In the genomic region with DNA sequence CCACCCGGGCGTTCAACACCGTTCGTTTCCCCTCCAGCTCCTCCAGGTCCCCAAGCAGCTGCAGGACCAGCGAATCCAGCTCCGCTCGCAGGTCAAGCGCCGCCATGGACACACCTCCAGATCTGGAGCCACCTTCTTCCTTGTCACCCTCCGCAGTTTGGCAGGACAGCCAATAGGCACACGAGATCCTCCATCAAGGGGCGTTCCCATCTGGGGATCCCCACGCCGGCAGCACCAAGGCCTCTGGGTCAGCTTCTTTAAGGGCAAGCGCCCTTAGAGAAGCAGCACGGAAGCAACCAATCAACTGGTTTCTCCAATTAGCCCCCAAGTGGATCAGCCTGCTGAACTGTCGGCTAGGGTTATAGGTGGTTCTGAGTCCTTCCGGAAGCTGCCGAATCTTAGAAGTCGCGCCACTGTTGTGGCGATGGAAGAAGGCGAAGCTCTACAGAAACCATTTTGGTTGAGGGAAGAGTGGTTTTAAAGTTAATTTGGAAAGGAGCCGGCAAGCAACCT, we compare ENCODE assay signal across 8 cellular contexts. TPM values are rescaled to one million over a fixed set of nuclear protein-coding genes. Genes with fewer than 3 reads are reported as not detected.
DNase-seq lines count a peak whose midpoint lies in the region; ATAC-seq and TF ChIP-seq lines count a peak whose summit lies in the region.

No MANE protein-coding gene starts in this region.

- H3K4me1 ChIP-seq in CD4-positive, CD25-positive, alpha-beta regulatory T cell (ENCODE audit: control insufficient read depth, insufficient read depth, low read length, poor library complexity, severe bottlenecking): peaks cover 24% of the 10 kb centered on the region
- peaks cover 0 to 13% (median 5%) of the 10 kb centered on the region in 4 donors for H3K4me1 ChIP-seq in right lobe of liver

- H3K9me3 ChIP-seq in CD4-positive, CD25-positive, alpha-beta regulatory T cell (ENCODE audit: control insufficient read depth in 2 of 2, low read length in 2 of 2): no peaks in the 10 kb centered on the region
- no peaks in the 10 kb centered on the region for H3K9me3 ChIP-seq in right lobe of liver

- peaks cover 43% of the 10 kb centered on the region for H3K36me3 Mint-ChIP-seq in CD4-positive, CD25-positive, alpha-beta regulatory T cell

- H3K4me3 ChIP-seq in CD4-positive, CD25-positive, alpha-beta regulatory T cell (ENCODE audit: low read depth, low read length): peak overlapping the region; percentile 98
- H3K4me3 ChIP-seq in dorsolateral prefrontal cortex (peak overlapping the region; percentile 69 to 100 (median 94)), right lobe of liver (peak overlapping the region; percentile 73 to 88 (median 87))

- H3K36me3 ChIP-seq in CD4-positive, CD25-positive, alpha-beta regulatory T cell (ENCODE audit: control insufficient read depth, insufficient read depth, low read length): peaks cover 50% of the 10 kb centered on the region
- H3K36me3 ChIP-seq in right lobe of liver: peaks cover under 1 to 37% (median 18%) of the 10 kb centered on the region in 4 donors

- H3K9me3 Mint-ChIP-seq in CD4-positive, CD25-positive, alpha-beta regulatory T cell: no peaks in the 10 kb centered on the region

- ATAC-seq in CD4-positive, CD25-positive, alpha-beta regulatory T cell (ENCODE audit: low read depth in 2 of 2): peak; percentile 65 to 68
- peak; percentile 74 for ATAC-seq in GM19438 (IDR thresholded peaks at IDR 0.05; ENCODE audit: low read depth, unreplicated experiment)
- ATAC-seq in HG03571 (IDR thresholded peaks at IDR 0.05; ENCODE audit: unreplicated experiment): peak; percentile 76
- peak; percentile 85 to 88 (median 86) for ATAC-seq in right lobe of liver

- peak overlapping the region; percentile 97 for H3K27ac ChIP-seq in CD4-positive, CD25-positive, alpha-beta regulatory T cell (ENCODE audit: insufficient read depth, low read length, poor library complexity, severe bottlenecking)
- peak overlapping the region; percentile 72 to 99 (median 96) for H3K27ac ChIP-seq in dorsolateral prefrontal cortex
- H3K27ac ChIP-seq in right lobe of liver: peak overlapping the region; percentile 39 to 73 (median 39)

- peak overlapping the region; percentile 95 to 100 (median 100) for H3K4me3 Mint-ChIP-seq in CD4-positive, CD25-positive, alpha-beta regulatory T cell

- no peaks in the 10 kb centered on the region for H3K27me3 Mint-ChIP-seq in CD4-positive, CD25-positive, alpha-beta regulatory T cell

- DNase-seq in CD4-positive, CD25-positive, alpha-beta regulatory T cell: peak; percentile 84 to 94 (median 90)
- peak; percentile 89 for DNase-seq in NCI-H774 (lab: John Stamatoyannopoulos, UW)
- DNase-seq in activated CD4-positive, alpha-beta T cell treated with anti-CD3 and anti-CD28 coated beads, Interleukin-2, amount 50 U/mL, for 48 hours: peak; percentile 82 to 86
- peak; percentile 67 to 94 (median 92) for DNase-seq in dorsolateral prefrontal cortex
- DNase-seq in right lobe of liver: peak; percentile 90 to 93 (median 93)
- DNase-seq in stimulated activated CD4-positive, alpha-beta T cell treated with anti-CD3 and anti-CD28 coated beads, Interleukin-4, amount 100 ng/mL, for 4 hours: peak; percentile 73 to 82

- H3K27ac Mint-ChIP-seq in CD4-positive, CD25-positive, alpha-beta regulatory T cell: peak overlapping the region; percentile 100

- TF ChIP-seq POLR2A in right lobe of liver (IDR thresholded peaks at IDR 0.05): peak; percentile 34

- WGBS in right lobe of liver (ENCODE audit: insufficient coverage, low coverage, low lambda C conversion rate, missing lambda C conversion rate): 0% methylated on average over 13 of the region's 24 CpGs

- no peaks in the 10 kb centered on the region for H3K27me3 ChIP-seq in CD4-positive, CD25-positive, alpha-beta regulatory T cell (ENCODE audit: control insufficient read depth, insufficient read depth, low read length)
- H3K27me3 ChIP-seq in dorsolateral prefrontal cortex: no peaks in the 10 kb centered on the region
- H3K27me3 ChIP-seq in right lobe of liver: no peaks in the 10 kb centered on the region

- peaks cover 5 to 51% (median 20%) of the 10 kb centered on the region in 4 donors for H3K4me1 Mint-ChIP-seq in CD4-positive, CD25-positive, alpha-beta regulatory T cell

- peak in 13 of 56 donors; percentile 4 to 28 (median 7) for TF ChIP-seq CTCF in dorsolateral prefrontal cortex (IDR thresholded peaks at IDR 0.05 in 54 of 56, conservative IDR thresholded peaks at IDR 0.05 in 2 of 56; ENCODE audit: low read depth in 1 of 56, partially characterized antibody in 56 of 56)
- TF ChIP-seq CTCF in right lobe of liver (IDR thresholded peaks at IDR 0.05): no peak

- intact Hi-C loops in dorsolateral prefrontal cortex (cut with DNase I) (loop anchor here (1.0 to 5.0 kb wide), 3 partner anchors 30 to 161 kb away; a partner anchor contains a TSS), right lobe of liver (cut with DNase I) (no loop called here)

RNA-seq across cellular contexts. Expression of a gene that starts 0.6 kb away (rescaled TPM):
- 72.4 TPM for total RNA-seq in CD4-positive, CD25-positive, alpha-beta regulatory T cell
- polyA plus RNA-seq in CD4-positive, CD25-positive, alpha-beta regulatory T cell: 100 to 1,000 TPM in 1 of 4 donors, 10 to 100 TPM in 3; 72.9 to 111 (median 77.8) TPM
- total RNA-seq in dorsolateral prefrontal cortex: 10 to 100 TPM; 46.3 to 91.5 (median 67.1) TPM
- total RNA-seq in right lobe of liver: 100 to 1,000 TPM in 2 of 6 experiments, 10 to 100 TPM in 4; 43.1 to 136 (median 56.7) TPM

RNA-seq across cellular contexts. Expression of a gene that starts 13.8 kb away (rescaled TPM):
- total RNA-seq in CD4-positive, CD25-positive, alpha-beta regulatory T cell: 61.3 TPM
- polyA plus RNA-seq in CD4-positive, CD25-positive, alpha-beta regulatory T cell: 10 to 100 TPM; 42.2 to 58.3 (median 49.1) TPM
- 10 to 100 TPM; 25.5 to 68.8 (median 49.6) TPM for total RNA-seq in dorsolateral prefrontal cortex
- total RNA-seq in right lobe of liver: 10 to 100 TPM; 25.6 to 43.5 (median 30.3) TPM

Comparison
In these comparisons a context has a peak if more than half of its experiments do, and no peak if none do; other contexts are left out.
1. Peak in every context shown above with its lines: DNase-seq, ATAC-seq, H3K4me3 ChIP-seq and H3K27ac ChIP-seq.
2. H3K27ac ChIP-seq: peak in every context shown above with its lines; median percentile 97 in CD4-positive, CD25-positive, alpha-beta regulatory T cell; 96 in dorsolateral prefrontal cortex; 39 in right lobe of liver.
3. intact Hi-C loops: an anchor here in dorsolateral prefrontal cortex (1.0 to 5.0 kb wide); none called in right lobe of liver.